9 cellular contexts compared by ENCODE assay signal in the genomic region with DNA sequence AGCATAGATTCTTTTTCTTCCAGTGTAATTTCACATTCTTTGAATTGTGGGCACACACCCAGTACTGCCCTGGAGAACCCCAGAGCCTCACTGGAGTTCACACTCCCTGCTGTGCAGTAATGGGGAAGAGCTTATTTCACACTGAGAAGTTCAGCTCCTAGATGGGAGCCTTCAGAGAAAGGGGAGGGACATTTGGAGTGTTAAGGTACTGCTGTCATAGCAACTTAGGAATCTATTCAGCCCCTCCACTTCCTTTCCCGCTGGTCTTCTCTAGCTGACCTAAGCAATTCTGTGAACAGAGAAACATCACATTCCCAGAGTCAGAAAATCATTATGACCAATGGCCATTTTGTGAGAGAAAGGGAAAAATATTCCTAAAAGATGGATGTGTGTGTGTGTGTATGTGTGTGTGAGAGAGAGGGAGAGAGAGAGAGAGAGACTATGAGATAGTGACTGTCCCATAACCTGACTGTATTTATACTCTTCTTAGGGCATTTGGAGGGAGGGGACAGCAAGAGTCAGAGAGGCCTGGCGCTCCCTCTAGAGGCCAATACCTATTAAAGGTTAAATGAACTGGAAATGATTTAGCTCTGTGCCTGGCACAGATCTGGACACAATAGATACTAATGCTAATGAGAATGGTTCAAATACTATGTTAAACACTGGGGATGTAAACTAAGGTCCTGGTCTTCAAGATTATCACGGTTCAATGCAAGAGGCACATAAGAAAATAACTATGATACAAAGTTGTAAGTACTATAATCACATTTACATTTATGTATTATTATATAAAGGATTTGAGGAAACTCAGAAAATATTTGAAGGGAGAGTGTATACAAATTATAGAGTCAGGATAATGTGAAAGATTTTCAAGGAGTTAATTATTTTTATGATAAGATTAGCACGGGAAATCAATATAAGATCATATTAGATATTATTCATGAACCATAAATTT. TPM values are rescaled to one million over a fixed set of nuclear protein-coding genes. Genes with fewer than 3 reads are reported as not detected.
A peak's percentile ranks its signal among the peaks of the same experiment; 100 is the strongest.
DNase-seq lines count a peak whose midpoint lies in the region; TF ChIP-seq lines count a peak whose summit lies in the region.
"Had no signal": no experiment of that assay in that cellular context is flagged by ENCODE, and none has a peak within 500 bp of the region (broad histone marks: within the 10 kb centered on the region; RNA-seq: fewer than 3 reads in every experiment).

No MANE protein-coding gene starts in this region.

- peak; percentile 11 for DNase-seq in activated T-cell treated with anti-CD3 and anti-CD28 coated beads for 1 hour (ENCODE audit: low read depth)
- DNase-seq in activated T-cell treated with anti-CD3 and anti-CD28 coated beads, Interleukin-2, amount 50 U/mL, for 1 hour = no peak
- peak; percentile 69 for DNase-seq in HCEC 1CT
- peak; percentile 45 for DNase-seq in RWPE1 (ENCODE audit: low spot score)
- DNase-seq in brain pericyte (ENCODE audit: low read depth, low spot score) = peak; percentile 56
- DNase-seq in immature natural killer cell = peak in 2 of 3 donors; percentile 2 to 5
- peak; percentile 4 to 12 for DNase-seq in stimulated activated CD4-positive, alpha-beta T cell treated with anti-CD3 and anti-CD28 coated beads, Interleukin-1b, Interleukin-23, amount 100 ng/mL, for 4 hours (ENCODE audit: low read depth in 2 of 2)

- peak overlapping the region; percentile 41; the same call in 1 of the 2 replicates for H2AFZ ChIP-seq in KMS-11 (ENCODE audit: low read depth)

- no peaks in the 10 kb centered on the region for H3K79me2 ChIP-seq in KMS-11 (ENCODE audit: insufficient read depth, low read depth)

- POLR2A ChIA-PET in RWPE1 (lab: Yijun Ruan, JAX; ENCODE audit: low non-redundant PET) = no interaction called here

- no peaks in the 10 kb centered on the region for H3K36me3 ChIP-seq in KMS-11 (ENCODE audit: insufficient read depth)
- H3K36me3 ChIP-seq: neutrophil had no signal

- H3K4me3 Mint-ChIP-seq in immature natural killer cell = no peak overlapping the region

- H3K27me3 Mint-ChIP-seq in immature natural killer cell (ENCODE audit: low read depth in 3 of 3) = peaks cover 2 to 4% (median 2%) of the 10 kb centered on the region in 3 donors

- TF ChIP-seq CTCF in KMS-11 (conservative IDR thresholded peaks at IDR 0.05; ENCODE audit: low read depth, low read length) (peak; percentile 85), RWPE1 (conservative IDR thresholded peaks at IDR 0.05; ENCODE audit: low read depth) (peak; percentile 64)

- no peaks in the 10 kb centered on the region for H3K36me3 Mint-ChIP-seq in immature natural killer cell

- H4K20me1 ChIP-seq in KMS-11 (ENCODE audit: insufficient read depth) = no peaks in the 10 kb centered on the region

- H3K4me2 ChIP-seq in KMS-11 = no peak overlapping the region

- no peaks in the 10 kb centered on the region for H3K4me1 Mint-ChIP-seq in immature natural killer cell

- CTCF ChIA-PET in RWPE1 (lab: Yijun Ruan, JAX) = interaction anchor here (0.6 to 1.5 kb wide), 35 partner anchors 9 to 1056 kb away, joined by 3 to 10 read pairs (median 3); a partner anchor contains a TSS

- H3K4me1 ChIP-seq in KMS-11 (ENCODE audit: low read depth, poor library complexity, severe bottlenecking) = peaks cover 5% of the 10 kb centered on the region

- H3K9me3 Mint-ChIP-seq in immature natural killer cell = no peaks in the 10 kb centered on the region

- H3K9ac ChIP-seq in KMS-11 = no peak overlapping the region

- H3K4me3 ChIP-seq in KMS-11 (IDR thresholded peaks at IDR 0.05; ENCODE audit: insufficient read depth, low read depth, low read length) = no peak overlapping the region

- no peak overlapping the region for H3K27ac Mint-ChIP-seq in immature natural killer cell

- no peaks in the 10 kb centered on the region for H3K27me3 ChIP-seq in KMS-11 (ENCODE audit: insufficient read depth, low read depth)
- H3K27me3 ChIP-seq: neutrophil had no signal

- H3K27ac ChIP-seq in KMS-11 (no peak overlapping the region), RWPE1 (no peak overlapping the region)
- H3K27ac ChIP-seq: neutrophil had no signal

RNA-seq across cellular contexts. Expression of a gene that starts 41.5 kb away (rescaled TPM):
- polyA plus RNA-seq in immature natural killer cell = 10 to 100 TPM; 33.2 to 45.3 (median 34.0) TPM
